In genomic region chr1:207102146-207102545, GRCh38 we compare ENCODE assay signal across 33 cellular contexts. TPM values are rescaled to one million over a fixed set of nuclear protein-coding genes. Genes with fewer than 3 reads are reported as not detected.
"Had no signal": no experiment of that assay in that cellular context is flagged by ENCODE, and none has a peak within 500 bp of the region (broad histone marks: within the 10 kb centered on the region; RNA-seq: fewer than 3 reads in every experiment).

No MANE protein-coding gene starts in this region.

- DNase-seq: heart left ventricle; hypothalamus; immature natural killer cell; islet precursor cell; mesendoderm; mucosa of descending colon; naive thymus-derived CD4-positive, alpha-beta T cell; nucleus accumbens; pancreas; posterior cingulate gyrus; retina; right cardiac atrium; sigmoid colon; spleen; stimulated activated CD4-positive, alpha-beta T cell treated with anti-CD3 and anti-CD28 coated beads, Interleukin-4, amount 100 ng/mL, for 24 hours; stimulated activated naive CD4-positive, alpha-beta T cell; tibial artery; trophoblast cell; upper lobe of right lung had no signal

- H3K9me3 ChIP-seq: heart left ventricle, mucosa of descending colon, pancreas, prostate gland, sigmoid colon, suprapubic skin, thoracic aorta, tibial artery, upper lobe of right lung had no signal

- ATAC-seq: heart left ventricle; naive thymus-derived CD4-positive, alpha-beta T cell; natural killer cell treated with Interleukin-12 subunit alpha and Interleukin-12 subunit beta and Interleukin-15 and Interleukin-18, amount 100 ng/mL, for 72 hours; pancreas; right cardiac atrium; stimulated activated effector memory CD8-positive, alpha-beta T cell treated with anti-CD3 and anti-CD28 coated beads, Interleukin-12 subunit alpha, Interleukin-12 subunit beta, amount 100 ng/mL, for 72 hours; upper lobe of right lung had no signal

- H3K4me3 Mint-ChIP-seq: immature natural killer cell; mesothelial cell of epicardium; naive thymus-derived CD4-positive, alpha-beta T cell; natural killer cell treated with Interleukin-12 subunit alpha and Interleukin-12 subunit beta and Interleukin-15 and Interleukin-18, amount 100 ng/mL, for 72 hours; neural crest cell; stimulated activated effector memory CD8-positive, alpha-beta T cell treated with anti-CD3 and anti-CD28 coated beads, Interleukin-12 subunit alpha, Interleukin-12 subunit beta, amount 100 ng/mL, for 72 hours; stimulated activated naive CD8-positive, alpha-beta T cell treated with anti-CD3 and anti-CD28 coated beads, Interleukin-15, Interleukin-2, amounts not matched to agents 100 ng/mL and 50 ng/mL, for 24 hours had no signal

- H3K27ac ChIP-seq: heart left ventricle, pancreas, prostate gland, sigmoid colon, spleen, suprapubic skin, thoracic aorta, tibial artery, upper lobe of right lung had no signal

- H3K36me3 Mint-ChIP-seq: immature natural killer cell; mesothelial cell of epicardium; natural killer cell treated with Interleukin-12 subunit alpha and Interleukin-12 subunit beta and Interleukin-15 and Interleukin-18, amount 100 ng/mL, for 72 hours; stimulated activated effector memory CD8-positive, alpha-beta T cell treated with anti-CD3 and anti-CD28 coated beads, Interleukin-12 subunit alpha, Interleukin-12 subunit beta, amount 100 ng/mL, for 72 hours had no signal

- H3K27me3 ChIP-seq: pancreas, sigmoid colon, spleen, suprapubic skin, tibial artery, upper lobe of right lung had no signal

- H3K36me3 ChIP-seq: heart left ventricle, pancreas, prostate gland, sigmoid colon, spleen, suprapubic skin, thoracic aorta, tibial artery, upper lobe of right lung had no signal

- H3K9me3 Mint-ChIP-seq: immature natural killer cell; natural killer cell treated with Interleukin-12 subunit alpha and Interleukin-12 subunit beta and Interleukin-15 and Interleukin-18, amount 100 ng/mL, for 72 hours; stimulated activated effector memory CD8-positive, alpha-beta T cell treated with anti-CD3 and anti-CD28 coated beads, Interleukin-12 subunit alpha, Interleukin-12 subunit beta, amount 100 ng/mL, for 72 hours; stimulated activated naive CD8-positive, alpha-beta T cell treated with anti-CD3 and anti-CD28 coated beads, Interleukin-15, Interleukin-2, amounts not matched to agents 100 ng/mL and 50 ng/mL, for 24 hours had no signal

- H3K4me1 ChIP-seq: prostate gland, sigmoid colon, spleen, suprapubic skin, tibial artery, upper lobe of right lung had no signal

- H3K4me1 Mint-ChIP-seq: immature natural killer cell, neural crest cell had no signal

- H3K27ac Mint-ChIP-seq: immature natural killer cell; mesothelial cell of epicardium; naive thymus-derived CD4-positive, alpha-beta T cell; natural killer cell treated with Interleukin-12 subunit alpha and Interleukin-12 subunit beta and Interleukin-15 and Interleukin-18, amount 100 ng/mL, for 72 hours; stimulated activated effector memory CD8-positive, alpha-beta T cell treated with anti-CD3 and anti-CD28 coated beads, Interleukin-12 subunit alpha, Interleukin-12 subunit beta, amount 100 ng/mL, for 72 hours; stimulated activated naive CD8-positive, alpha-beta T cell treated with anti-CD3 and anti-CD28 coated beads, Interleukin-15, Interleukin-2, amounts not matched to agents 100 ng/mL and 50 ng/mL, for 24 hours had no signal

- H3K4me3 ChIP-seq: heart left ventricle, lung, mucosa of descending colon, pancreas, prostate gland, sigmoid colon, spleen, suprapubic skin, thoracic aorta, tibial artery, upper lobe of right lung had no signal

RNA-seq across cellular contexts. Expression of gene C4BPA, which starts 1.9 kb away (rescaled TPM):
- total RNA-seq: heart left ventricle; kidney epithelial cell; lower leg skin; myocyte; naive thymus-derived CD4-positive, alpha-beta T cell; natural killer cell treated with Interleukin-12 subunit alpha and Interleukin-12 subunit beta and Interleukin-15 and Interleukin-18, amount 100 ng/mL, for 72 hours; neural crest cell; osteoblast; prostate gland; sigmoid colon; subcutaneous adipose tissue had no signal

RNA-seq across cellular contexts. Expression of gene C4BPB, which starts 13.5 kb away (rescaled TPM):
- total RNA-seq: kidney epithelial cell, lower leg skin, mesothelial cell of epicardium, myocyte, neural crest cell, osteoblast had no signal
